In the genomic region with DNA sequence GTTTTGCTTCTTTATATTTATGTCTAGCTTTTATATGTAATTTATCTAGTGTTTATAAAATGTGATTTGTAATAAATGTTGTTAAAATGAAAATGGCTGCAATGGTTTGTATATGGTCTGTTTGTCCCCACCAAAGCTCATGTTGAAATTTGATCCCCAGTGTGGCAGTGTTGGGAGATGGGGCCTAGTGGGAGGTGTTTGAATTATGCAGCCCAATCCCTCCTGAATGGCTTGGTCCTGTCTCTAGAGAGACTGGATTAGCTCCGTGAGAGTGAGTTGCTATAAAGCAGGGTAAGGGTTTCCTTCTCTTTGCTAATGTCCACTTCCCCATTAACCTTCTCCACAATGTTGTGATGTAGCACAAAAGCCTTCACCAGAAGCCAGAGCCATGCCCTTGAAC, we compare ENCODE assay signal across 14 cellular contexts.
"Had no signal": no experiment of that assay in that cellular context is flagged by ENCODE, and none has a peak within 500 bp of the region (broad histone marks: within the 10 kb centered on the region; RNA-seq: fewer than 3 reads in every experiment).

No MANE protein-coding gene starts in this region.

- H3K4me3 Mint-ChIP-seq: activated CD8-positive, alpha-beta T cell treated with anti-CD3 and anti-CD28 coated beads for 36 hours; activated naive CD8-positive, alpha-beta T cell treated with anti-CD3 and anti-CD28 coated beads, Interleukin-2, amount 50 U/mL, for 24 hours; activated T-helper 1 cell treated with anti-CD3 and anti-CD28 coated beads, Interleukin-12 subunit alpha, Interleukin-12 subunit beta, Interleukin-2, Interleukin-4 antibody, amounts not matched to agents 30 ng/mL and 10 ng/mL and 1 ng/mL, durations not matched to agents 14 hours and 24 hours and 36 hours; stimulated activated naive CD8-positive, alpha-beta T cell treated with anti-CD3 and anti-CD28 coated beads, Interleukin-15, amount 100 ng/mL, for 72 hours had no signal

- H3K27ac Mint-ChIP-seq: activated CD8-positive, alpha-beta T cell treated with anti-CD3 and anti-CD28 coated beads for 36 hours; activated naive CD8-positive, alpha-beta T cell treated with anti-CD3 and anti-CD28 coated beads, Interleukin-2, amount 50 U/mL, for 24 hours; activated T-helper 1 cell treated with anti-CD3 and anti-CD28 coated beads, Interleukin-12 subunit alpha, Interleukin-12 subunit beta, Interleukin-2, Interleukin-4 antibody, amounts not matched to agents 30 ng/mL and 10 ng/mL and 1 ng/mL, durations not matched to agents 14 hours and 24 hours and 36 hours had no signal

- H3K9me3 ChIP-seq: ascending aorta, esophagus muscularis mucosa, neutrophil, testis, upper lobe of right lung had no signal

- H3K27me3 Mint-ChIP-seq: activated CD8-positive, alpha-beta T cell treated with anti-CD3 and anti-CD28 coated beads for 36 hours; activated naive CD8-positive, alpha-beta T cell treated with anti-CD3 and anti-CD28 coated beads, Interleukin-2, amount 50 U/mL, for 24 hours; stimulated activated naive CD8-positive, alpha-beta T cell treated with anti-CD3 and anti-CD28 coated beads, Interleukin-15, amount 100 ng/mL, for 72 hours had no signal

- H3K36me3 ChIP-seq: ascending aorta had no signal

- H3K27ac ChIP-seq: ascending aorta, dorsolateral prefrontal cortex, esophagus muscularis mucosa, neutrophil, testis, upper lobe of right lung had no signal

- H3K4me3 ChIP-seq: ascending aorta, dorsolateral prefrontal cortex, esophagus muscularis mucosa, testis, upper lobe of right lung had no signal

- H3K4me1 ChIP-seq: ascending aorta, esophagus muscularis mucosa, testis, upper lobe of right lung had no signal

- H3K9me3 Mint-ChIP-seq: activated CD8-positive, alpha-beta T cell treated with anti-CD3 and anti-CD28 coated beads for 36 hours; activated naive CD8-positive, alpha-beta T cell treated with anti-CD3 and anti-CD28 coated beads, Interleukin-2, amount 50 U/mL, for 24 hours; activated T-helper 1 cell treated with anti-CD3 and anti-CD28 coated beads, Interleukin-12 subunit alpha, Interleukin-12 subunit beta, Interleukin-2, Interleukin-4 antibody, amounts not matched to agents 30 ng/mL and 10 ng/mL and 1 ng/mL, durations not matched to agents 14 hours and 24 hours and 36 hours; stimulated activated naive CD8-positive, alpha-beta T cell treated with anti-CD3 and anti-CD28 coated beads, Interleukin-15, amount 100 ng/mL, for 72 hours had no signal

- ATAC-seq: activated CD8-positive, alpha-beta T cell treated with anti-CD3 and anti-CD28 coated beads for 36 hours; activated naive CD8-positive, alpha-beta T cell treated with anti-CD3 and anti-CD28 coated beads, Interleukin-2, amount 50 U/mL, for 24 hours; stimulated activated naive CD8-positive, alpha-beta T cell treated with anti-CD3 and anti-CD28 coated beads, Interleukin-15, amount 100 ng/mL, for 72 hours; upper lobe of right lung had no signal

- H3K4me1 Mint-ChIP-seq: activated naive CD8-positive, alpha-beta T cell treated with anti-CD3 and anti-CD28 coated beads, Interleukin-2, amount 50 U/mL, for 24 hours had no signal

- DNase-seq: activated CD8-positive, alpha-beta memory T cell treated with anti-CD3 and anti-CD28 coated beads, Interleukin-2, amount 50 U/mL, for 48 hours; activated CD8-positive, alpha-beta T cell treated with anti-CD3 and anti-CD28 coated beads for 36 hours; activated naive CD4-positive, alpha-beta T cell treated with Interleukin-2 at 50 U/mL for 16 hours; activated naive CD8-positive, alpha-beta T cell treated with anti-CD3 and anti-CD28 coated beads, Interleukin-2, amount 50 U/mL, for 24 hours; dorsolateral prefrontal cortex; retina; stimulated activated CD4-positive, alpha-beta T cell treated with anti-CD3 and anti-CD28 coated beads, Interleukin-4, amount 100 ng/mL, for 24 hours; stimulated activated naive CD8-positive, alpha-beta T cell treated with anti-CD3 and anti-CD28 coated beads, Interleukin-15, amount 100 ng/mL, for 72 hours; testis; upper lobe of right lung had no signal

- H3K27me3 ChIP-seq: ascending aorta, esophagus muscularis mucosa, neutrophil, testis, upper lobe of right lung had no signal
